ENCODE assay signal across 8 cellular contexts in genomic region chr5:96336351-96336985, GRCh38.
A peak's percentile ranks its signal among the peaks of the same experiment; 100 is the strongest.
DNase-seq lines count a peak whose midpoint lies in the region; ATAC-seq and TF ChIP-seq lines count a peak whose summit lies in the region.

No MANE protein-coding gene starts in this region.

- intact Hi-C loops in HCT116 (cut with micrococcal nuclease) (loop anchor here (1.0 to 5.0 kb wide), 5 partner anchors 376 to 689 kb away; partner anchors contain the start of genes ELL2 and RFESD), MCF 10A (cut with micrococcal nuclease) (loop anchor here (1.0 to 5.0 kb wide), 11 partner anchors 79 to 555 kb away; partner anchors contain the start of gene ELL2)

- no peak overlapping the region for H3K9ac ChIP-seq in HCT116 (ENCODE audit: low read length)

- H3K4me1 Mint-ChIP-seq in MCF 10A (ENCODE audit: insufficient read depth, unreplicated experiment) (peaks cover 21% of the 10 kb centered on the region), immature natural killer cell (no peaks in the 10 kb centered on the region)

- H3K79me2 ChIP-seq in HCT116 (ENCODE audit: insufficient read depth, low read length) = no peaks in the 10 kb centered on the region

- CTCF ChIA-PET in HCT116 (lab: Charles Lee) = interaction anchor here (0.7 to 3.0 kb wide), 11 partner anchors 9 to 555 kb away, joined by 3 to 18 read pairs (median 5); no protein-coding TSS in a partner anchor
- CTCF ChIA-PET in MCF 10A (lab: Yijun Ruan, JAX) = interaction anchor here (0.5 to 17.5 kb wide), 71 partner anchors 9 to 693 kb away, joined by 3 to 492 read pairs (median 4); partner anchors contain the start of genes ELL2 and GLRX

- H3K27me3 Mint-ChIP-seq in MCF 10A (ENCODE audit: insufficient read depth, unreplicated experiment) (no peaks in the 10 kb centered on the region), immature natural killer cell (ENCODE audit: low read depth in 3 of 3) (peaks cover 0 to 10% (median 5%) of the 10 kb centered on the region in 3 donors)

- TF ChIP-seq RAD21 in HCT116 (IDR thresholded peaks at IDR 0.05; ENCODE audit: low read depth) = peak; percentile 94

- no peaks in the 10 kb centered on the region for H3K9me3 Mint-ChIP-seq in MCF 10A (ENCODE audit: unreplicated experiment)
- no peaks in the 10 kb centered on the region for H3K9me3 Mint-ChIP-seq in immature natural killer cell

- H3K27me3 ChIP-seq in HCT116 (ENCODE audit: insufficient read depth, low read length) = no peaks in the 10 kb centered on the region

- H3K4me2 ChIP-seq in HCT116 (ENCODE audit: low read length) = peak overlapping the region; percentile 7; the same call in 1 of the 2 replicates

- H3K4me3 Mint-ChIP-seq in MCF 10A (ENCODE audit: unreplicated experiment) = no peak overlapping the region
- H3K4me3 Mint-ChIP-seq in immature natural killer cell = no peak overlapping the region

- no peaks in the 10 kb centered on the region for H3K9me2 ChIP-seq in HCT116 (ENCODE audit: insufficient read depth)

- RAD21 ChIA-PET in HCT116 (lab: Charles Lee; ENCODE audit: low non-redundant PET in 1 of 2, low total read pairs in 2 of 2, uncharacterized antibody in 2 of 2, unreplicated experiment in 2 of 2) = interaction anchor here (0.6 to 2.4 kb wide), 4 partner anchors 8 to 444 kb away, joined by 3 to 9 read pairs (median 4); no protein-coding TSS in a partner anchor

- POLR2A ChIA-PET in HCT116 (lab: Charles Lee) = interaction anchor here (1.2 to 1.4 kb wide), 2 partner anchors 257 to 477 kb away, joined by 3 read pairs; no protein-coding TSS in a partner anchor
- POLR2A ChIA-PET in MCF 10A (lab: Yijun Ruan, JAX) = interaction anchor here (0.6 to 6.4 kb wide), 31 partner anchors 9 to 482 kb away, joined by 3 to 82 read pairs (median 4); partner anchors contain the start of gene ELL2

- H3K27ac Mint-ChIP-seq in MCF 10A (ENCODE audit: low read depth, unreplicated experiment) = no peak overlapping the region
- no peak overlapping the region for H3K27ac Mint-ChIP-seq in immature natural killer cell

- H3K27ac ChIP-seq in HCT116 (ENCODE audit: low read depth, low read length) = no peak overlapping the region

- TF ChIP-seq POLR2A in HCT116 (IDR thresholded peaks at IDR 0.05; ENCODE audit: borderline replicate concordance, extremely low read depth, insufficient read depth, insufficient read length) (no peak), NB4 (IDR thresholded peaks at IDR 0.05; ENCODE audit: extremely low read depth, insufficient read length) (no peak)

- H2AFZ ChIP-seq in HCT116 (ENCODE audit: low read depth, low read length, poor library complexity, severe bottlenecking) = peak overlapping the region; percentile 8

- no peaks in the 10 kb centered on the region for H3K36me3 ChIP-seq in HCT116 (ENCODE audit: control insufficient read depth in 1 of 2, insufficient read depth in 2 of 2, low read length in 2 of 2)

- H3K36me3 Mint-ChIP-seq in MCF 10A (ENCODE audit: insufficient read depth, unreplicated experiment) (no peaks in the 10 kb centered on the region), immature natural killer cell (no peaks in the 10 kb centered on the region)

- ATAC-seq in HCT116 = peak; percentile 95

- no TSS peak for BruUV-seq in HCT116 (replicated peaks; lab: Mats Ljungman, UMichigan)
- no TSS peak for BruUV-seq in MCF 10A (replicated peaks; lab: Mats Ljungman, UMichigan)

- H4K20me1 ChIP-seq in HCT116 (ENCODE audit: insufficient read depth) = no peaks in the 10 kb centered on the region

- DNase-seq in HCT116 (ENCODE audit: low read depth, low spot score) (peak; percentile 71), NB4 (ENCODE audit: low read depth) (peak; percentile 83), T-helper 1 cell (peak in 4 of 5 donors; percentile 22 to 82 (median 37)), MCF 10A (ENCODE audit: unreplicated experiment) (peak; percentile 89), immature natural killer cell (peak; percentile 49 to 65 (median 57)), OCI-M2 (lab: John Stamatoyannopoulos, UW; ENCODE audit: unreplicated experiment) (no peak)
- peak; percentile 7 to 43 for DNase-seq in stimulated activated CD4-positive, alpha-beta T cell treated with anti-CD3 and anti-CD28 coated beads, Interleukin-12 subunit alpha, Interleukin-12 subunit beta, amount 100 ng/mL, for 24 hours (ENCODE audit: low read depth in 2 of 2)

- TF ChIP-seq CTCF in GM12801 (IDR thresholded peaks at IDR 0.05; ENCODE audit: extremely low read depth, insufficient read length) (peak; percentile 24), HCT116 (IDR thresholded peaks at IDR 0.05 in 2 of 3, conservative IDR thresholded peaks at IDR 0.05 in 1 of 3; ENCODE audit: borderline replicate concordance in 1 of 3, insufficient read depth in 1 of 3, low read depth in 2 of 3, low read length in 2 of 3) (peak; percentile 86 to 93 (median 87)), NB4 (IDR thresholded peaks at IDR 0.05; ENCODE audit: low read depth, low read length) (peak; percentile 76), MCF 10A (IDR thresholded peaks at IDR 0.05; ENCODE audit: unreplicated experiment) (peak; percentile 84)

- H3K9me3 ChIP-seq in HCT116 (ENCODE audit: control insufficient read depth in 1 of 2, insufficient read depth in 1 of 2, low read depth in 1 of 2, low read length in 2 of 2) = no peaks in the 10 kb centered on the region

- H3K4me3 ChIP-seq in HCT116 (replicated peaks in 1 of 2; ENCODE audit: low read depth in 1 of 2, low read length in 2 of 2) (no peak overlapping the region), NB4 (ENCODE audit: low read depth, low read length) (no peak overlapping the region)

- 0 out of 4 replicates have a peak, but pooled peaks cover 0 to 6% of the 10 kb centered on the region in 2 experiments for H3K4me1 ChIP-seq in HCT116 (ENCODE audit: control insufficient read depth in 1 of 2, insufficient read depth in 2 of 2, low read length in 2 of 2)

TF ChIP-seq in HCT116, 20 proteins besides CTCF, POLR2A, EP300 and RAD21:
- TF ChIP-seq EZH2 (IDR thresholded peaks at IDR 0.05) (no peak), SRF (IDR thresholded peaks at IDR 0.05; ENCODE audit: low read depth) (no peak), POLR2AphosphoS5 (IDR thresholded peaks at IDR 0.05; ENCODE audit: low read depth, low read length) (no peak), MAX (IDR thresholded peaks at IDR 0.05) (no peak), ELF1 (IDR thresholded peaks at IDR 0.05; ENCODE audit: borderline replicate concordance, low read depth) (no peak), TCF7L2 (IDR thresholded peaks at IDR 0.05; ENCODE audit: borderline replicate concordance, extremely low read depth, insufficient read depth, insufficient read length) (no peak), EZH2phosphoT487 (IDR thresholded peaks at IDR 0.05; ENCODE audit: borderline replicate concordance) (no peak), FOSL1 (IDR thresholded peaks at IDR 0.05; ENCODE audit: low read depth) (no peak), ZNF274 (IDR thresholded peaks at IDR 0.05; ENCODE audit: low read depth, low read length) (no peak), EGR1 (IDR thresholded peaks at IDR 0.05; ENCODE audit: low read depth) (no peak), CBX3 (IDR thresholded peaks at IDR 0.05; ENCODE audit: low read depth) (no peak), JUND (IDR thresholded peaks at IDR 0.05) (no peak), YY1 (IDR thresholded peaks at IDR 0.05; ENCODE audit: extremely low read depth, insufficient replicate concordance, low read depth, low read length) (no peak), CEBPB (IDR thresholded peaks at IDR 0.05; ENCODE audit: low read depth) (no peak), SIN3A (IDR thresholded peaks at IDR 0.05; ENCODE audit: low read depth) (no peak), SP1 (IDR thresholded peaks at IDR 0.05; ENCODE audit: low read depth) (no peak)
- TF ChIP-seq, protein P1, sequence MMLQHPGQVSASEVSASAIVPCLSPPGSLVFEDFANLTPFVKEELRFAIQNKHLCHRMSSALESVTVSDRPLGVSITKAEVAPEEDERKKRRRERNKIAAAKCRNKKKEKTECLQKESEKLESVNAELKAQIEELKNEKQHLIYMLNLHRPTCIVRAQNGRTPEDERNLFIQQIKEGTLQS (IDR thresholded peaks at IDR 0.05) = no peak
- TF ChIP-seq, protein P2, sequence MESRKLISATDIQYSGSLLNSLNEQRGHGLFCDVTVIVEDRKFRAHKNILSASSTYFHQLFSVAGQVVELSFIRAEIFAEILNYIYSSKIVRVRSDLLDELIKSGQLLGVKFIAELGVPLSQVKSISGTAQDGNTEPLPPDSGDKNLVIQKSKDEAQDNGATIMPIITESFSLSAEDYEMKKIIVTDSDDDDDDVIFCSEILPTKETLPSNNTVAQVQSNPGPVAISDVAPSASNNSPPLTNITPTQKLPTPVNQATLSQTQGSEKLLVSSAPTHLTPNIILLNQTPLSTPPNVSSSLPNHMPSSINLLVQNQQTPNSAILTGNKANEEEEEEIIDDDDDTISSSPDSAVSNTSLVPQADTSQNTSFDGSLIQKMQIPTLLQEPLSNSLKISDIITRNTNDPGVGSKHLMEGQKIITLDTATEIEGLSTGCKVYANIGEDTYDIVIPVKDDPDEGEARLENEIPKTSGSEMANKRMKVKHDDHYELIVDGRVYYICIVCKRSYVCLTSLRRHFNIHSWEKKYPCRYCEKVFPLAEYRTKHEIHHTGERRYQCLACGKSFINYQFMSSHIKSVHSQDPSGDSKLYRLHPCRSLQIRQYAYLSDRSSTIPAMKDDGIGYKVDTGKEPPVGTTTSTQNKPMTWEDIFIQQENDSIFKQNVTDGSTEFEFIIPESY (IDR thresholded peaks at IDR 0.05; ENCODE audit: extremely low read depth, insufficient replicate concordance, low read length) = no peak

Comparison
In these comparisons a context has a peak if more than half of its experiments do, and no peak if none do; other contexts are left out.
1. CTCF ChIP-seq: peak in every context shown above with its lines; median percentile 87 in HCT116; 84 in MCF 10A; 76 in NB4; 24 in GM12801.